ENCODE assay signal across 1 cellular context in genomic region chr11:66282468-66283455, GRCh38.
A peak's percentile ranks its signal among the peaks of the same experiment; 100 is the strongest.
TF ChIP-seq lines count a peak whose summit lies in the region.

No MANE protein-coding gene starts in this region.

TF ChIP-seq in K562, 482 proteins besides CTCF, POLR2A, EP300 and RAD21 (continued from another document and continues in another):
- TF ChIP-seq, protein P1, sequence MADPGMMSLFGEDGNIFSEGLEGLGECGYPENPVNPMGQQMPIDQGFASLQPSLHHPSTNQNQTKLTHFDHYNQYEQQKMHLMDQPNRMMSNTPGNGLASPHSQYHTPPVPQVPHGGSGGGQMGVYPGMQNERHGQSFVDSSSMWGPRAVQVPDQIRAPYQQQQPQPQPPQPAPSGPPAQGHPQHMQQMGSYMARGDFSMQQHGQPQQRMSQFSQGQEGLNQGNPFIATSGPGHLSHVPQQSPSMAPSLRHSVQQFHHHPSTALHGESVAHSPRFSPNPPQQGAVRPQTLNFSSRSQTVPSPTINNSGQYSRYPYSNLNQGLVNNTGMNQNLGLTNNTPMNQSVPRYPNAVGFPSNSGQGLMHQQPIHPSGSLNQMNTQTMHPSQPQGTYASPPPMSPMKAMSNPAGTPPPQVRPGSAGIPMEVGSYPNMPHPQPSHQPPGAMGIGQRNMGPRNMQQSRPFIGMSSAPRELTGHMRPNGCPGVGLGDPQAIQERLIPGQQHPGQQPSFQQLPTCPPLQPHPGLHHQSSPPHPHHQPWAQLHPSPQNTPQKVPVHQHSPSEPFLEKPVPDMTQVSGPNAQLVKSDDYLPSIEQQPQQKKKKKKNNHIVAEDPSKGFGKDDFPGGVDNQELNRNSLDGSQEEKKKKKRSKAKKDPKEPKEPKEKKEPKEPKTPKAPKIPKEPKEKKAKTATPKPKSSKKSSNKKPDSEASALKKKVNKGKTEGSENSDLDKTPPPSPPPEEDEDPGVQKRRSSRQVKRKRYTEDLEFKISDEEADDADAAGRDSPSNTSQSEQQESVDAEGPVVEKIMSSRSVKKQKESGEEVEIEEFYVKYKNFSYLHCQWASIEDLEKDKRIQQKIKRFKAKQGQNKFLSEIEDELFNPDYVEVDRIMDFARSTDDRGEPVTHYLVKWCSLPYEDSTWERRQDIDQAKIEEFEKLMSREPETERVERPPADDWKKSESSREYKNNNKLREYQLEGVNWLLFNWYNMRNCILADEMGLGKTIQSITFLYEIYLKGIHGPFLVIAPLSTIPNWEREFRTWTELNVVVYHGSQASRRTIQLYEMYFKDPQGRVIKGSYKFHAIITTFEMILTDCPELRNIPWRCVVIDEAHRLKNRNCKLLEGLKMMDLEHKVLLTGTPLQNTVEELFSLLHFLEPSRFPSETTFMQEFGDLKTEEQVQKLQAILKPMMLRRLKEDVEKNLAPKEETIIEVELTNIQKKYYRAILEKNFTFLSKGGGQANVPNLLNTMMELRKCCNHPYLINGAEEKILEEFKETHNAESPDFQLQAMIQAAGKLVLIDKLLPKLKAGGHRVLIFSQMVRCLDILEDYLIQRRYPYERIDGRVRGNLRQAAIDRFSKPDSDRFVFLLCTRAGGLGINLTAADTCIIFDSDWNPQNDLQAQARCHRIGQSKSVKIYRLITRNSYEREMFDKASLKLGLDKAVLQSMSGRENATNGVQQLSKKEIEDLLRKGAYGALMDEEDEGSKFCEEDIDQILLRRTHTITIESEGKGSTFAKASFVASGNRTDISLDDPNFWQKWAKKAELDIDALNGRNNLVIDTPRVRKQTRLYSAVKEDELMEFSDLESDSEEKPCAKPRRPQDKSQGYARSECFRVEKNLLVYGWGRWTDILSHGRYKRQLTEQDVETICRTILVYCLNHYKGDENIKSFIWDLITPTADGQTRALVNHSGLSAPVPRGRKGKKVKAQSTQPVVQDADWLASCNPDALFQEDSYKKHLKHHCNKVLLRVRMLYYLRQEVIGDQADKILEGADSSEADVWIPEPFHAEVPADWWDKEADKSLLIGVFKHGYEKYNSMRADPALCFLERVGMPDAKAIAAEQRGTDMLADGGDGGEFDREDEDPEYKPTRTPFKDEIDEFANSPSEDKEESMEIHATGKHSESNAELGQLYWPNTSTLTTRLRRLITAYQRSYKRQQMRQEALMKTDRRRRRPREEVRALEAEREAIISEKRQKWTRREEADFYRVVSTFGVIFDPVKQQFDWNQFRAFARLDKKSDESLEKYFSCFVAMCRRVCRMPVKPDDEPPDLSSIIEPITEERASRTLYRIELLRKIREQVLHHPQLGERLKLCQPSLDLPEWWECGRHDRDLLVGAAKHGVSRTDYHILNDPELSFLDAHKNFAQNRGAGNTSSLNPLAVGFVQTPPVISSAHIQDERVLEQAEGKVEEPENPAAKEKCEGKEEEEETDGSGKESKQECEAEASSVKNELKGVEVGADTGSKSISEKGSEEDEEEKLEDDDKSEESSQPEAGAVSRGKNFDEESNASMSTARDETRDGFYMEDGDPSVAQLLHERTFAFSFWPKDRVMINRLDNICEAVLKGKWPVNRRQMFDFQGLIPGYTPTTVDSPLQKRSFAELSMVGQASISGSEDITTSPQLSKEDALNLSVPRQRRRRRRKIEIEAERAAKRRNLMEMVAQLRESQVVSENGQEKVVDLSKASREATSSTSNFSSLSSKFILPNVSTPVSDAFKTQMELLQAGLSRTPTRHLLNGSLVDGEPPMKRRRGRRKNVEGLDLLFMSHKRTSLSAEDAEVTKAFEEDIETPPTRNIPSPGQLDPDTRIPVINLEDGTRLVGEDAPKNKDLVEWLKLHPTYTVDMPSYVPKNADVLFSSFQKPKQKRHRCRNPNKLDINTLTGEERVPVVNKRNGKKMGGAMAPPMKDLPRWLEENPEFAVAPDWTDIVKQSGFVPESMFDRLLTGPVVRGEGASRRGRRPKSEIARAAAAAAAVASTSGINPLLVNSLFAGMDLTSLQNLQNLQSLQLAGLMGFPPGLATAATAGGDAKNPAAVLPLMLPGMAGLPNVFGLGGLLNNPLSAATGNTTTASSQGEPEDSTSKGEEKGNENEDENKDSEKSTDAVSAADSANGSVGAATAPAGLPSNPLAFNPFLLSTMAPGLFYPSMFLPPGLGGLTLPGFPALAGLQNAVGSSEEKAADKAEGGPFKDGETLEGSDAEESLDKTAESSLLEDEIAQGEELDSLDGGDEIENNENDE (IDR thresholded peaks at IDR 0.05; ENCODE audit: low read depth, low read length): peak; percentile 48
- TF ChIP-seq GTF2F1 (IDR thresholded peaks at IDR 0.05; ENCODE audit: low read depth, low read length): no peak
- TF ChIP-seq SLC30A9 (CRISPR knock-in tag; IDR thresholded peaks at IDR 0.05): no peak
- TF ChIP-seq POLR3A (IDR thresholded peaks at IDR 0.05; ENCODE audit: borderline replicate concordance, extremely low read depth, insufficient read depth, insufficient read length): no peak
- no peak for TF ChIP-seq SAP30 (IDR thresholded peaks at IDR 0.05; ENCODE audit: borderline replicate concordance, insufficient read depth, low read depth, low read length, poor library complexity, severe bottlenecking)
- TF ChIP-seq ZNF76 (CRISPR knock-in tag; IDR thresholded peaks at IDR 0.05; ENCODE audit: borderline replicate concordance): no peak
- no peak for TF ChIP-seq IRF1 (CRISPR knock-in tag; IDR thresholded peaks at IDR 0.05; ENCODE audit: borderline replicate concordance)
- TF ChIP-seq TEAD1 (CRISPR knock-in tag; IDR thresholded peaks at IDR 0.05): no peak
- TF ChIP-seq, protein P2, sequence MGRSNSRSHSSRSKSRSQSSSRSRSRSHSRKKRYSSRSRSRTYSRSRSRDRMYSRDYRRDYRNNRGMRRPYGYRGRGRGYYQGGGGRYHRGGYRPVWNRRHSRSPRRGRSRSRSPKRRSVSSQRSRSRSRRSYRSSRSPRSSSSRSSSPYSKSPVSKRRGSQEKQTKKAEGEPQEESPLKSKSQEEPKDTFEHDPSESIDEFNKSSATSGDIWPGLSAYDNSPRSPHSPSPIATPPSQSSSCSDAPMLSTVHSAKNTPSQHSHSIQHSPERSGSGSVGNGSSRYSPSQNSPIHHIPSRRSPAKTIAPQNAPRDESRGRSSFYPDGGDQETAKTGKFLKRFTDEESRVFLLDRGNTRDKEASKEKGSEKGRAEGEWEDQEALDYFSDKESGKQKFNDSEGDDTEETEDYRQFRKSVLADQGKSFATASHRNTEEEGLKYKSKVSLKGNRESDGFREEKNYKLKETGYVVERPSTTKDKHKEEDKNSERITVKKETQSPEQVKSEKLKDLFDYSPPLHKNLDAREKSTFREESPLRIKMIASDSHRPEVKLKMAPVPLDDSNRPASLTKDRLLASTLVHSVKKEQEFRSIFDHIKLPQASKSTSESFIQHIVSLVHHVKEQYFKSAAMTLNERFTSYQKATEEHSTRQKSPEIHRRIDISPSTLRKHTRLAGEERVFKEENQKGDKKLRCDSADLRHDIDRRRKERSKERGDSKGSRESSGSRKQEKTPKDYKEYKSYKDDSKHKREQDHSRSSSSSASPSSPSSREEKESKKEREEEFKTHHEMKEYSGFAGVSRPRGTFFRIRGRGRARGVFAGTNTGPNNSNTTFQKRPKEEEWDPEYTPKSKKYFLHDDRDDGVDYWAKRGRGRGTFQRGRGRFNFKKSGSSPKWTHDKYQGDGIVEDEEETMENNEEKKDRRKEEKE (IDR thresholded peaks at IDR 0.05; ENCODE audit: borderline replicate concordance in 1 of 2, control insufficient read depth in 1 of 2, low read depth in 2 of 2, low read length in 1 of 2): no peak
- peak; percentile 100 for TF ChIP-seq MXI1 (IDR thresholded peaks at IDR 0.05; ENCODE audit: low read depth, low read length)
- no peak for TF ChIP-seq ARID2 (IDR thresholded peaks at IDR 0.05)
- TF ChIP-seq, protein P3, sequence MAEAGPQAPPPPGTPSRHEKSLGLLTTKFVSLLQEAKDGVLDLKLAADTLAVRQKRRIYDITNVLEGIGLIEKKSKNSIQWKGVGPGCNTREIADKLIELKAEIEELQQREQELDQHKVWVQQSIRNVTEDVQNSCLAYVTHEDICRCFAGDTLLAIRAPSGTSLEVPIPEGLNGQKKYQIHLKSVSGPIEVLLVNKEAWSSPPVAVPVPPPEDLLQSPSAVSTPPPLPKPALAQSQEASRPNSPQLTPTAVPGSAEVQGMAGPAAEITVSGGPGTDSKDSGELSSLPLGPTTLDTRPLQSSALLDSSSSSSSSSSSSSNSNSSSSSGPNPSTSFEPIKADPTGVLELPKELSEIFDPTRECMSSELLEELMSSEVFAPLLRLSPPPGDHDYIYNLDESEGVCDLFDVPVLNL (CRISPR knock-in tag; IDR thresholded peaks at IDR 0.05; ENCODE audit: low read depth): no peak
- TF ChIP-seq, protein P4, sequence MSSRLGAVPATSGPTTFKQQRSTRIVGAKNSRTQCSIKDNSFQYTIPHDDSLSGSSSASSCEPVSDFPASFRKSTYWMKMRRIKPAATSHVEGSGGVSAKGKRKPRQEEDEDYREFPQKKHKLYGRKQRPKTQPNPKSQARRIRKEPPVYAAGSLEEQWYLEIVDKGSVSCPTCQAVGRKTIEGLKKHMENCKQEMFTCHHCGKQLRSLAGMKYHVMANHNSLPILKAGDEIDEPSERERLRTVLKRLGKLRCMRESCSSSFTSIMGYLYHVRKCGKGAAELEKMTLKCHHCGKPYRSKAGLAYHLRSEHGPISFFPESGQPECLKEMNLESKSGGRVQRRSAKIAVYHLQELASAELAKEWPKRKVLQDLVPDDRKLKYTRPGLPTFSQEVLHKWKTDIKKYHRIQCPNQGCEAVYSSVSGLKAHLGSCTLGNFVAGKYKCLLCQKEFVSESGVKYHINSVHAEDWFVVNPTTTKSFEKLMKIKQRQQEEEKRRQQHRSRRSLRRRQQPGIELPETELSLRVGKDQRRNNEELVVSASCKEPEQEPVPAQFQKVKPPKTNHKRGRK (tag; IDR thresholded peaks at IDR 0.05): no peak
- TF ChIP-seq DNMT1 (IDR thresholded peaks at IDR 0.05): no peak
- TF ChIP-seq COPS2 (conservative IDR thresholded peaks at IDR 0.05): no peak
- no peak for TF ChIP-seq ETV5 (CRISPR knock-in tag; IDR thresholded peaks at IDR 0.05; ENCODE audit: low read depth)
- TF ChIP-seq ESRRA (IDR thresholded peaks at IDR 0.05; ENCODE audit: borderline replicate concordance, low read depth): peak; percentile 57; the same call in 1 of the 2 replicates
- no peak for TF ChIP-seq ETV1 (tag; conservative IDR thresholded peaks at IDR 0.05; ENCODE audit: low read depth)
- no peak for TF ChIP-seq STAT5A (IDR thresholded peaks at IDR 0.05; ENCODE audit: borderline replicate concordance, low read length)
- TF ChIP-seq CHD1 (IDR thresholded peaks at IDR 0.05; ENCODE audit: low read length): no peak
- TF ChIP-seq NRF1 (conservative IDR thresholded peaks at IDR 0.05 in 1 of 2, IDR thresholded peaks at IDR 0.05 in 1 of 2): peak; percentile 9 to 35; a peak in 3 of 4 replicates
- TF ChIP-seq TFAM (CRISPR knock-in tag; conservative IDR thresholded peaks at IDR 0.05): no peak
- peak; percentile 100 for TF ChIP-seq RBM22 (IDR thresholded peaks at IDR 0.05; ENCODE audit: low read depth, low read length, poor library complexity, severe bottlenecking)
- TF ChIP-seq ZNF224 (CRISPR knock-in tag; IDR thresholded peaks at IDR 0.05): no peak
- TF ChIP-seq MIER1 (IDR thresholded peaks at IDR 0.05; ENCODE audit: low read depth): 0 out of 2 replicates have a peak, but pooled peaks have one; percentile 27
- no peak for TF ChIP-seq TRIM28 (IDR thresholded peaks at IDR 0.05)
- peak; percentile 94 for TF ChIP-seq CTBP1 (IDR thresholded peaks at IDR 0.05; ENCODE audit: borderline replicate concordance)
- TF ChIP-seq, protein P5, sequence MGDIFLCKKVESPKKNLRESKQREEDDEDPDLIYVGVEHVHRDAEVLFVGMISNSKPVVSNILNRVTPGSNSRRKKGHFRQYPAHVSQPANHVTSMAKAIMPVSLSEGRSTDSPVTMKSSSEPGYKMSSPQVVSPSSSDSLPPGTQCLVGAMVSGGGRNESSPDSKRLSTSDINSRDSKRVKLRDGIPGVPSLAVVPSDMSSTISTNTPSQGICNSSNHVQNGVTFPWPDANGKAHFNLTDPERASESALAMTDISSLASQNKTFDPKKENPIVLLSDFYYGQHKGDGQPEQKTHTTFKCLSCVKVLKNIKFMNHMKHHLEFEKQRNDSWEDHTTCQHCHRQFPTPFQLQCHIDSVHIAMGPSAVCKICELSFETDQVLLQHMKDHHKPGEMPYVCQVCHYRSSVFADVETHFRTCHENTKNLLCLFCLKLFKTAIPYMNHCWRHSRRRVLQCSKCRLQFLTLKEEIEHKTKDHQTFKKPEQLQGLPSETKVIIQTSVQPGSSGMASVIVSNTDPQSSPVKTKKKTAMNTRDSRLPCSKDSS (IDR thresholded peaks at IDR 0.05; ENCODE audit: low read depth, partially characterized antibody): no peak
- TF ChIP-seq, protein P6, sequence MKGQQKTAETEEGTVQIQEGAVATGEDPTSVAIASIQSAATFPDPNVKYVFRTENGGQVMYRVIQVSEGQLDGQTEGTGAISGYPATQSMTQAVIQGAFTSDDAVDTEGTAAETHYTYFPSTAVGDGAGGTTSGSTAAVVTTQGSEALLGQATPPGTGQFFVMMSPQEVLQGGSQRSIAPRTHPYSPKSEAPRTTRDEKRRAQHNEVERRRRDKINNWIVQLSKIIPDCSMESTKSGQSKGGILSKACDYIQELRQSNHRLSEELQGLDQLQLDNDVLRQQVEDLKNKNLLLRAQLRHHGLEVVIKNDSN (CRISPR knock-in tag; IDR thresholded peaks at IDR 0.05): no peak
- TF ChIP-seq THAP12 (CRISPR knock-in tag; IDR thresholded peaks at IDR 0.05): no peak
- TF ChIP-seq ZNF551 (CRISPR knock-in tag; IDR thresholded peaks at IDR 0.05): no peak
- TF ChIP-seq TAF7 (tag; IDR thresholded peaks at IDR 0.05): no peak
- TF ChIP-seq PRMT5 (CRISPR knock-in tag; IDR thresholded peaks at IDR 0.05): no peak
- no peak for TF ChIP-seq FOXA3 (CRISPR knock-in tag; conservative IDR thresholded peaks at IDR 0.05 in 1 of 2, IDR thresholded peaks at IDR 0.05 in 1 of 2)
- no peak for TF ChIP-seq ZNF143 (CRISPR knock-in tag; IDR thresholded peaks at IDR 0.05)
- TF ChIP-seq BHLHE40 (IDR thresholded peaks at IDR 0.05; ENCODE audit: low read length): peak; percentile 69
- TF ChIP-seq PPARD (CRISPR knock-in tag; IDR thresholded peaks at IDR 0.05): no peak
- no peak for TF ChIP-seq ARID1B (IDR thresholded peaks at IDR 0.05)
